In the genomic region with DNA sequence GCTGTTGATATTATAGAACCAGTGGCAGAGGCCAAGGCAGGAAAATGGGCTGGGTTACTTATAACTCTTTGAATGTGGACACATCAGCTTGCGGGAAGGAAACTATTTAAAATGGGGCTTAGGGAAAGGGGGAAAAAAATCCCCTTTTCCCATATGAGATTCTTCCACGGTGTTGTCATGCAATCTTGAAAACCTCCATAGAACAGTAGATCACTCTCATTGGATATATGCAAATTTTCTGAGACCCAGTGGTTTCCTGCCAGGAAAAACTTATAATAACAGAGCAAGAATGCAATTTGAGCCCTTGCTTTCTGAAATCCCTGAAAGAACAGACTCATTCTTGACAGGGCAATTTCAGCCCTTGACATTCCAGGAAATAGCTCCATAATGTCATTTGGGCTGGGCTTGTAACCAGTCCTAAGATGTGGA, we compare ENCODE assay signal across 10 cellular contexts. TPM values are rescaled to one million over a fixed set of nuclear protein-coding genes. Genes with fewer than 3 reads are reported as not detected.
DNase-seq lines count a peak whose midpoint lies in the region; ATAC-seq, FAIRE-seq and TF ChIP-seq lines count a peak whose summit lies in the region.
"Had no signal": no experiment of that assay in that cellular context is flagged by ENCODE, and none has a peak within 500 bp of the region (broad histone marks: within the 10 kb centered on the region; RNA-seq: fewer than 3 reads in every experiment).

No MANE protein-coding gene starts in this region.

- FAIRE-seq in H54 (lab: Jason Lieb, UNC): peak; percentile 90
- peak; percentile 96 for FAIRE-seq in TTC549 (lab: Jason Lieb, UNC)

- ATAC-seq in left cardiac atrium (peak; percentile 59 to 60), HG03135 (IDR thresholded peaks at IDR 0.05; ENCODE audit: unreplicated experiment) (no peak), HG02973 (IDR thresholded peaks at IDR 0.05; ENCODE audit: unreplicated experiment) (no peak), HG02642 (IDR thresholded peaks at IDR 0.05; ENCODE audit: poor library complexity, unreplicated experiment) (no peak)
- no peak for ATAC-seq in activated CD8-positive, alpha-beta memory T cell treated with anti-CD3 and anti-CD28 coated beads, Interleukin-2, amount 10 ng/mL, durations not matched to agents 7 days and 5 days
- ATAC-seq: natural killer cell had no signal

- H3K9me3 Mint-ChIP-seq in activated CD8-positive, alpha-beta memory T cell treated with anti-CD3 and anti-CD28 coated beads, Interleukin-2, amount 10 ng/mL, durations not matched to agents 7 days and 5 days (ENCODE audit: low read depth): no peaks in the 10 kb centered on the region
- H3K9me3 Mint-ChIP-seq: natural killer cell had no signal

- DNase-seq in H54 (ENCODE audit: insufficient read length, low spot score) (no peak), left cardiac atrium (no peak), skeletal muscle cell (ENCODE audit: low read depth) (peak; percentile 92)
- DNase-seq in activated CD8-positive, alpha-beta memory T cell treated with anti-CD3 and anti-CD28 coated beads, Interleukin-2, amount 10 ng/mL, durations not matched to agents 7 days and 5 days: no peak
- DNase-seq: natural killer cell, NCI-H1694 had no signal

- H3K27me3 Mint-ChIP-seq in activated CD8-positive, alpha-beta memory T cell treated with anti-CD3 and anti-CD28 coated beads, Interleukin-2, amount 10 ng/mL, durations not matched to agents 7 days and 5 days: peaks cover 32% of the 10 kb centered on the region

- no peak overlapping the region for H3K4me3 ChIP-seq in skeletal muscle cell (ENCODE audit: low read depth, low read length)

- intact Hi-C loops in left cardiac atrium (cut with DNase I): no loop called here

- H3K36me3 Mint-ChIP-seq in activated CD8-positive, alpha-beta memory T cell treated with anti-CD3 and anti-CD28 coated beads, Interleukin-2, amount 10 ng/mL, durations not matched to agents 7 days and 5 days: no peaks in the 10 kb centered on the region
- H3K36me3 Mint-ChIP-seq: natural killer cell had no signal

- CTCF ChIA-PET in activated CD8-positive, alpha-beta memory T cell treated with anti-CD3 and anti-CD28 coated beads, Interleukin-2, amount 10 ng/mL, durations not matched to agents 7 days and 5 days (lab: Charles Lee): no interaction called here

- no peak overlapping the region for H3K4me3 Mint-ChIP-seq in activated CD8-positive, alpha-beta memory T cell treated with anti-CD3 and anti-CD28 coated beads, Interleukin-2, amount 10 ng/mL, durations not matched to agents 7 days and 5 days
- H3K4me3 Mint-ChIP-seq: natural killer cell had no signal

- peaks cover 9% of the 10 kb centered on the region for H3K4me1 Mint-ChIP-seq in activated CD8-positive, alpha-beta memory T cell treated with anti-CD3 and anti-CD28 coated beads, Interleukin-2, amount 10 ng/mL, durations not matched to agents 7 days and 5 days

- TF ChIP-seq POLR2A in H54 (IDR thresholded peaks at IDR 0.05; ENCODE audit: low read depth, low read length): no peak

- H3K27ac Mint-ChIP-seq in activated CD8-positive, alpha-beta memory T cell treated with anti-CD3 and anti-CD28 coated beads, Interleukin-2, amount 10 ng/mL, durations not matched to agents 7 days and 5 days: no peak overlapping the region
- H3K27ac Mint-ChIP-seq: natural killer cell had no signal

RNA-seq across cellular contexts. Expression of a gene that starts 31.1 kb away (rescaled TPM):
- not detected for total RNA-seq in left cardiac atrium
- not detected for total RNA-seq in activated CD8-positive, alpha-beta memory T cell treated with anti-CD3 and anti-CD28 coated beads, Interleukin-2, amount 10 ng/mL, durations not matched to agents 7 days and 5 days
- total RNA-seq: natural killer cell had no signal

Comparison
In these comparisons a context has a peak if more than half of its experiments do, and no peak if none do; other contexts are left out.
1. ATAC-seq: peak in left cardiac atrium (2 of 2); none in activated CD8-positive, alpha-beta memory T cell treated with anti-CD3 and anti-CD28 coated beads, Interleukin-2, amount 10 ng/mL, durations not matched to agents 7 days and 5 days (single experiment), HG03135 (single experiment), HG02973 (single experiment) and HG02642 (single experiment).